ENCODE assay signal across 21 cellular contexts in the genomic region with DNA sequence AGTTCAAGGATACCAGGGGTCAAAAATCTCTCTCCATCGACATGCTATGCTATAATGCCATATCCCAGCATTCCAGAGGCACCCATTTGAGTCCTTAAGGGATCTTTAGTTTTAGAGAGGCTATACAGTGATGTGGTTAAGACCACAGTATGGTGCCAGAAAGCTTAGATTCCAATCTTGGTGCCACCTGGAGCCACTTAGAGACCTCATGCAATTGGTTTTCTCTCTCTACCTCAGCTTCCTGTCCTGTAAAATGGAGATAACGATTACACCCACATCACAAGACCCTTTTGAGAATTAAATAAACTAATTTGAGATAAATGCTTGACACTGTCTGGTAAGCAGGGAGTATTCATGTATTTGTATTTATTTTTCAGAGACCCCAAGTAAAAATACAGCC. TPM values are rescaled to one million over a fixed set of nuclear protein-coding genes. Genes with fewer than 3 reads are reported as not detected.
DNase-seq lines count a peak whose midpoint lies in the region; ATAC-seq, FAIRE-seq and TF ChIP-seq lines count a peak whose summit lies in the region.
"Had no signal": no experiment of that assay in that cellular context is flagged by ENCODE, and none has a peak within 500 bp of the region (broad histone marks: within the 10 kb centered on the region; RNA-seq: fewer than 3 reads in every experiment).

No MANE protein-coding gene starts in this region.

- no peak overlapping the region for H3K9ac ChIP-seq in H1 (replicated peaks in 1 of 4; ENCODE audit: extremely low read depth in 1 of 4, low read depth in 3 of 4, low read length in 3 of 4)
- H3K9ac ChIP-seq: GM23248, SK-N-SH had no signal

- H3K23ac ChIP-seq in H1 (ENCODE audit: insufficient read length) = no peak overlapping the region

- H2BK15ac ChIP-seq in H1 (ENCODE audit: low read length) = no peak overlapping the region

- no peak overlapping the region for H3K56ac ChIP-seq in H1 (replicated peaks; ENCODE audit: insufficient read length, low read depth, low read length)

- no peak overlapping the region for H2AFZ ChIP-seq in H1 (ENCODE audit: low read length)
- H2AFZ ChIP-seq: GM23248 had no signal

- H2BK20ac ChIP-seq in H1 (ENCODE audit: low read length) = no peak overlapping the region

- H3K79me1 ChIP-seq in H1 (ENCODE audit: low read depth, low read length) = no peaks in the 10 kb centered on the region

- FAIRE-seq in H1 (lab: Jason Lieb, UNC) = peak; percentile 50

- CTCF ChIA-PET in H1 (lab: Charles Lee; ENCODE audit: partially characterized antibody) = interaction anchor here (1.8 to 5.5 kb wide), 2 partner anchors 27 to 29 kb away, joined by 8 to 30 read pairs; no protein-coding TSS in a partner anchor

- H3K36me3 Mint-ChIP-seq in progenitor cell of endocrine pancreas (ENCODE audit: insufficient read depth) = no peaks in the 10 kb centered on the region
- no peaks in the 10 kb centered on the region for H3K36me3 Mint-ChIP-seq in natural killer cell treated with Interleukin-12 subunit alpha and Interleukin-12 subunit beta and Interleukin-15 and Interleukin-18, amount 100 ng/mL, for 72 hours
- H3K36me3 Mint-ChIP-seq: CD4-positive, CD25-positive, alpha-beta regulatory T cell had no signal

- H4K5ac ChIP-seq in H1 (ENCODE audit: insufficient read length, low read depth, low read length) = no peak overlapping the region

- no peak overlapping the region for H3K4me2 ChIP-seq in H1 (ENCODE audit: insufficient read depth in 1 of 2, low read depth in 2 of 2, low read length in 2 of 2)
- H3K4me2 ChIP-seq: SK-N-SH had no signal

- peaks cover 38% of the 10 kb centered on the region for H3K27me3 Mint-ChIP-seq in progenitor cell of endocrine pancreas
- H3K27me3 Mint-ChIP-seq in natural killer cell treated with Interleukin-12 subunit alpha and Interleukin-12 subunit beta and Interleukin-15 and Interleukin-18, amount 100 ng/mL, for 72 hours = no peaks in the 10 kb centered on the region
- H3K27me3 Mint-ChIP-seq: B cell had no signal

- no peak overlapping the region for H3K4ac ChIP-seq in H1 (replicated peaks; ENCODE audit: insufficient read length, low read depth, low read length)

- H3K4me1 Mint-ChIP-seq in progenitor cell of endocrine pancreas (ENCODE audit: low read depth) = peaks cover 62% of the 10 kb centered on the region
- H3K4me1 Mint-ChIP-seq in natural killer cell treated with Interleukin-12 subunit alpha and Interleukin-12 subunit beta and Interleukin-15 and Interleukin-18, amount 100 ng/mL, for 72 hours (ENCODE audit: low read depth in 2 of 2) = peaks cover 12 to 16% of the 10 kb centered on the region in 2 donors
- H3K4me1 Mint-ChIP-seq: B cell had no signal

- H3K27me3 ChIP-seq in H1 (replicated peaks in 1 of 4; ENCODE audit: control insufficient read depth in 3 of 4, extremely low read depth in 1 of 4, insufficient read depth in 3 of 4, low read length in 3 of 4) = peaks cover 77 to 89% (median 87%) of the 10 kb centered on the region in 4 experiments
- H3K27me3 ChIP-seq: Peyer's patch had no signal

- peak; percentile 20 for DNase-seq in H4 (ENCODE audit: low spot score)
- DNase-seq in OCI-M1 (lab: John Stamatoyannopoulos, UW) = peak; percentile 70
- DNase-seq in H1 (ENCODE audit: low read depth in 1 of 2, low spot score in 2 of 2) = no peak
- no peak for DNase-seq in progenitor cell of endocrine pancreas (ENCODE audit: low spot score, unreplicated experiment)
- no peak for DNase-seq in Right ventricle myocardium inferior (ENCODE audit: missing footprints)
- no peak for DNase-seq in natural killer cell treated with Interleukin-12 subunit alpha and Interleukin-12 subunit beta and Interleukin-15 and Interleukin-18, amount 100 ng/mL, for 72 hours (ENCODE audit: low spot score)
- DNase-seq: ACHN; CD4-positive, CD25-positive, alpha-beta regulatory T cell; DMS53; GM23248; MV-4-11; NCI-H1417; NCI-H2029; NCI-H510A treated with DMSO at 0.1 percent for 48 hours; NCI-H82; Peyer's patch; SHP77; SK-N-SH; T-helper 1 cell had no signal

- peak in 1 of 2 experiments; percentile 72; a peak in 1 of 3 replicates for TF ChIP-seq EP300 in H1 (IDR thresholded peaks at IDR 0.05; ENCODE audit: borderline replicate concordance in 1 of 2, low read depth in 2 of 2, low read length in 2 of 2)

- intact Hi-C loops in Right ventricle myocardium inferior (cut with DNase I) = no loop called here

- H2BK12ac ChIP-seq in H1 (ENCODE audit: low read depth, low read length) = no peak overlapping the region

- ATAC-seq in HG03432 (IDR thresholded peaks at IDR 0.05; ENCODE audit: unreplicated experiment) (no peak), Right ventricle myocardium inferior (no peak)
- no peak for ATAC-seq in natural killer cell treated with Interleukin-12 subunit alpha and Interleukin-12 subunit beta and Interleukin-15 and Interleukin-18, amount 100 ng/mL, for 72 hours

- H3K18ac ChIP-seq in H1 (ENCODE audit: extremely low read depth, low read length) = no peak overlapping the region

- TF ChIP-seq RAD21 in H1 (IDR thresholded peaks at IDR 0.05 in 1 of 2, conservative IDR thresholded peaks at IDR 0.05 in 1 of 2; ENCODE audit: low read depth in 2 of 2, low read length in 2 of 2) = no peak; a peak in 1 of 4 replicates

- POLR2A ChIA-PET in H1 (lab: Charles Lee; ENCODE audit: partially characterized antibody) = no interaction called here

- no peak overlapping the region for H2BK120ac ChIP-seq in H1 (replicated peaks; ENCODE audit: low read depth, low read length)

- no peak for TF ChIP-seq POLR2A in H1 (IDR thresholded peaks at IDR 0.05; ENCODE audit: control extremely low read depth in 1 of 2, low read depth in 2 of 2, low read length in 2 of 2)

- no peaks in the 10 kb centered on the region for H3K9me3 Mint-ChIP-seq in progenitor cell of endocrine pancreas (ENCODE audit: low read depth)
- no peaks in the 10 kb centered on the region for H3K9me3 Mint-ChIP-seq in natural killer cell treated with Interleukin-12 subunit alpha and Interleukin-12 subunit beta and Interleukin-15 and Interleukin-18, amount 100 ng/mL, for 72 hours
- H3K9me3 Mint-ChIP-seq: CD4-positive, CD25-positive, alpha-beta regulatory T cell had no signal

- WGBS in H1 (ENCODE audit: extremely low coverage in 1 of 2, insufficient coverage in 1 of 2, insufficient read length in 1 of 2, insufficient replicate concordance in 2 of 2, low coverage in 1 of 2, low lambda C conversion rate in 2 of 2, missing lambda C conversion rate in 1 of 2), 2 experiments = 12% methylated on average over 2 of the region's 2 CpGs; no CpG with 5 or more reads in 1 of the 2 experiments

- TF ChIP-seq CTCF in H1 (IDR thresholded peaks at IDR 0.05; ENCODE audit: control extremely low read depth in 1 of 3, insufficient read depth in 1 of 3, low read depth in 1 of 3, low read length in 3 of 3) = no peak
- TF ChIP-seq CTCF in progenitor cell of endocrine pancreas (IDR thresholded peaks at IDR 0.05; ENCODE audit: unreplicated experiment) = no peak

- no peak overlapping the region for H3K27ac ChIP-seq in H1 (ENCODE audit: low read depth, low read length)
- H3K27ac ChIP-seq: GM23248, Peyer's patch had no signal

- H2AK5ac ChIP-seq in H1 (ENCODE audit: low read depth, low read length) = no peak overlapping the region

- no peak overlapping the region for H3K4me3 ChIP-seq in H1 (ENCODE audit: extremely low read depth in 1 of 4, insufficient read depth in 2 of 4, low read depth in 3 of 4, low read length in 4 of 4)
- H3K4me3 ChIP-seq: GM23248, Peyer's patch had no signal

- no peaks in the 10 kb centered on the region for H3K9me3 ChIP-seq in H1 (ENCODE audit: insufficient read depth in 2 of 2, low read depth in 1 of 2, low read length in 1 of 2)
- H3K9me3 ChIP-seq: Peyer's patch, SK-N-SH had no signal

- no peak overlapping the region for H2BK5ac ChIP-seq in H1 (ENCODE audit: low read depth, low read length)

- H4K20me1 ChIP-seq in H1 (replicated peaks in 1 of 2; ENCODE audit: control insufficient read depth in 1 of 2, insufficient read depth in 2 of 2, low read length in 2 of 2) = peaks cover 6% of the 10 kb centered on the region in 2 experiments

- no peak overlapping the region for H3K14ac ChIP-seq in H1 (ENCODE audit: insufficient read length)

- no peaks in the 10 kb centered on the region for H3K36me3 ChIP-seq in H1 (ENCODE audit: control insufficient read depth in 2 of 4, insufficient read depth in 4 of 4, low read length in 3 of 4)
- H3K36me3 ChIP-seq: Peyer's patch had no signal

- no peaks in the 10 kb centered on the region for H3K79me2 ChIP-seq in H1 (ENCODE audit: control insufficient read depth in 1 of 2, insufficient read depth in 2 of 2, low read length in 2 of 2)

- H3K27ac Mint-ChIP-seq in progenitor cell of endocrine pancreas = peak overlapping the region; percentile 31
- no peak overlapping the region for H3K27ac Mint-ChIP-seq in natural killer cell treated with Interleukin-12 subunit alpha and Interleukin-12 subunit beta and Interleukin-15 and Interleukin-18, amount 100 ng/mL, for 72 hours
- H3K27ac Mint-ChIP-seq: B cell; CD4-positive, CD25-positive, alpha-beta regulatory T cell had no signal

- 0 out of 2 replicates have a peak, but pooled peaks cover 3% of the 10 kb centered on the region for H3K23me2 ChIP-seq in H1 (ENCODE audit: low read depth, low read length)

- peaks cover 4 to 27% (median 16%) of the 10 kb centered on the region in 4 experiments for H3K4me1 ChIP-seq in H1 (replicated peaks in 1 of 4; ENCODE audit: control insufficient read depth in 3 of 4, insufficient read depth in 4 of 4, low read length in 3 of 4)

- no peak overlapping the region for H4K8ac ChIP-seq in H1 (ENCODE audit: extremely low read depth, insufficient read depth, low read length)

- no peak overlapping the region for H4K91ac ChIP-seq in H1 (replicated peaks; ENCODE audit: insufficient read length, low read length)

- H3K4me3 Mint-ChIP-seq in progenitor cell of endocrine pancreas (ENCODE audit: low read depth) = no peak overlapping the region
- H3K4me3 Mint-ChIP-seq in natural killer cell treated with Interleukin-12 subunit alpha and Interleukin-12 subunit beta and Interleukin-15 and Interleukin-18, amount 100 ng/mL, for 72 hours = no peak overlapping the region
- H3K4me3 Mint-ChIP-seq: B cell; CD4-positive, CD25-positive, alpha-beta regulatory T cell had no signal

RNA-seq across cellular contexts. Expression of gene PLAGL1, which starts 39.0 kb away (rescaled TPM):
- 9.8 and 18.5 TPM in 2 replicates for total RNA-seq in H4 (2014; rRNA removed; shearing (Covaris generic))
- 1.1 and 2.2 TPM in 2 replicates for total RNA-seq in H1 (2021; fragmentation: NEBNext Ultra II Directional; extraction: Animal tissue kit (Norgen Biotek cat#: 25700))
- polyA plus RNA-seq in H1 (2011; rRNA removed) = 0.94 and 1.2 TPM in 2 replicates
- polyA plus RNA-seq in H1 (2011; cell fraction: cytosol; rRNA removed) = 0.81 TPM
- polyA plus RNA-seq in H1 (2011; cell fraction: nucleus; rRNA removed) = 4.0 TPM
- polyA plus RNA-seq in H1 (2012, experiment 1 of 2) = 0.82 to 2.1 TPM (median 1.5 TPM) in 4 replicates
- polyA plus RNA-seq in H1 (2012, experiment 2 of 2) = 0.17 TPM
- polyA plus RNA-seq in H1 (2013, experiment 1 of 2) = 0.89 TPM
- 0.81 TPM for polyA plus RNA-seq in H1 (2013, experiment 2 of 2)
- 1.9 and 3.1 TPM in 2 replicates for polyA minus RNA-seq in H1 (2011; rRNA and poly(A)+ RNA removed)
- polyA minus RNA-seq in H1 (2011; cell fraction: cytosol; rRNA and poly(A)+ RNA removed) = 0.51 TPM
- 2.9 TPM for polyA minus RNA-seq in H1 (2011; cell fraction: nucleus; rRNA and poly(A)+ RNA removed)
- 23.7 and 28.1 TPM in 2 replicates for total RNA-seq in progenitor cell of endocrine pancreas
- total RNA-seq in Right ventricle myocardium inferior = 13.1 TPM
- 10 to 100 TPM in 1 of 2 donors, 1 to 10 TPM in 1; 6.1 to 18.3 TPM for total RNA-seq in natural killer cell treated with Interleukin-12 subunit alpha and Interleukin-12 subunit beta and Interleukin-15 and Interleukin-18, amount 100 ng/mL, for 72 hours

Comparison
In these comparisons a context has a peak if more than half of its experiments do, and no peak if none do; other contexts are left out.
1. DNase-seq: peak in H4 (single experiment) and OCI-M1 (single experiment); none in H1 (0 of 2), progenitor cell of endocrine pancreas (single experiment), Right ventricle myocardium inferior (single experiment) and natural killer cell treated with Interleukin-12 subunit alpha and Interleukin-12 subunit beta and Interleukin-15 and Interleukin-18, amount 100 ng/mL, for 72 hours (single experiment).